20 cellular contexts compared by ENCODE assay signal in the genomic region with DNA sequence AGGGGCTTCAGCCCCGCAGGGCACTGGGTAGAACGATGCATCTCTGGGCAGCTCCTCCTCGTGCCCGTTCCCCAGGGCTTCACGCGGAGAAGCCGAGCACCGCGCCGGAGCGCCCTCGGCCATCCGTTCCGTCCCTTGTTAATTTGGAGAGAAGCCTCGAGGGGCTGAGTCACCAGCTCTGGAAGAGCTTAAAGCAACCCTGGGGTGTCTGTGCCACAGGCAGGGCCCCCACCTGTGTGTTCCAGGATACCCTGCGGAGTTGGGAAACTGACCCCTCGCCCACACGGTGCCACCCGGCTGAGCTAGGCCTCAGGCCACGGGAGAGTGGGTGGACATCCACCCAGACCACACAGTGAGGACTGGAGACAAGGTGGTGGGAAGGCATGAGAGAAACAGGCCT. TPM values are rescaled to one million over a fixed set of nuclear protein-coding genes. Genes with fewer than 3 reads are reported as not detected.
DNase-seq lines count a peak whose midpoint lies in the region; ATAC-seq, FAIRE-seq and TF ChIP-seq lines count a peak whose summit lies in the region.
"Had no signal": no experiment of that assay in that cellular context is flagged by ENCODE, and none has a peak within 500 bp of the region (broad histone marks: within the 10 kb centered on the region; RNA-seq: fewer than 3 reads in every experiment).

No MANE protein-coding gene starts in this region.

- H3K27me3 Mint-ChIP-seq in natural killer cell (ENCODE audit: low read depth in 2 of 2): no peaks in the 10 kb centered on the region
- no peaks in the 10 kb centered on the region for H3K27me3 Mint-ChIP-seq in natural killer cell treated with Interleukin-12 subunit alpha and Interleukin-12 subunit beta and Interleukin-15 and Interleukin-18, amount 100 ng/mL, for 72 hours
- no peaks in the 10 kb centered on the region for H3K27me3 Mint-ChIP-seq in activated T-helper 17 cell treated with anti-CD3 and anti-CD28 coated beads, Interleukin-2, amount 50 U/mL, for 72 hours
- H3K27me3 Mint-ChIP-seq: B cell; CD4-positive, alpha-beta T cell; IgD-negative memory B cell had no signal

- no peak for ATAC-seq in natural killer cell
- ATAC-seq in natural killer cell treated with Interleukin-12 subunit alpha and Interleukin-12 subunit beta and Interleukin-15 and Interleukin-18, amount 100 ng/mL, for 72 hours: no peak
- ATAC-seq in activated T-helper 17 cell treated with anti-CD3 and anti-CD28 coated beads, Interleukin-2, amount 50 U/mL, for 72 hours (replicated peaks): no peak
- no peak for ATAC-seq in GM18498 (IDR thresholded peaks at IDR 0.05; ENCODE audit: unreplicated experiment)
- ATAC-seq: GM23338, HCT116 had no signal

- no peaks in the 10 kb centered on the region for H3K36me3 Mint-ChIP-seq in natural killer cell
- H3K36me3 Mint-ChIP-seq in natural killer cell treated with Interleukin-12 subunit alpha and Interleukin-12 subunit beta and Interleukin-15 and Interleukin-18, amount 100 ng/mL, for 72 hours: no peaks in the 10 kb centered on the region
- peaks cover 73% of the 10 kb centered on the region for H3K36me3 Mint-ChIP-seq in activated T-helper 17 cell treated with anti-CD3 and anti-CD28 coated beads, Interleukin-2, amount 50 U/mL, for 72 hours (ENCODE audit: low read depth)

- intact Hi-C loops in natural killer cell (cut with micrococcal nuclease): no loop called here
- intact Hi-C loops in kidney (cut with DNase I): no loop called here

- no peak for DNase-seq in natural killer cell
- no peak for DNase-seq in natural killer cell treated with Interleukin-12 subunit alpha and Interleukin-12 subunit beta and Interleukin-15 and Interleukin-18, amount 100 ng/mL, for 72 hours (ENCODE audit: low spot score)
- DNase-seq in osteoblast (ENCODE audit: insufficient read length, low spot score, missing footprints): peak; percentile 42
- no peak for DNase-seq in NCI-H2081 (lab: John Stamatoyannopoulos, UW)
- DNase-seq in kidney: no peak
- DNase-seq: CD4-positive, alpha-beta T cell; DMS153; DMS79; GDM1; HFFc6 had no signal

- H3K27ac ChIP-seq in osteoblast (ENCODE audit: low read depth, low read length): no peak overlapping the region
- no peak overlapping the region for H3K27ac ChIP-seq in kidney (ENCODE audit: low read depth in 2 of 2, low read length in 2 of 2)
- H3K27ac ChIP-seq: C4-2B had no signal

- peaks cover 59% of the 10 kb centered on the region for H4K20me1 ChIP-seq in osteoblast (ENCODE audit: insufficient read depth, low read length)

- no peak overlapping the region for H3K9ac ChIP-seq in kidney (ENCODE audit: low read length in 2 of 2)

- H3K27ac Mint-ChIP-seq in natural killer cell: no peak overlapping the region
- H3K27ac Mint-ChIP-seq in natural killer cell treated with Interleukin-12 subunit alpha and Interleukin-12 subunit beta and Interleukin-15 and Interleukin-18, amount 100 ng/mL, for 72 hours: no peak overlapping the region
- peak overlapping the region; percentile 50 for H3K27ac Mint-ChIP-seq in activated T-helper 17 cell treated with anti-CD3 and anti-CD28 coated beads, Interleukin-2, amount 50 U/mL, for 72 hours
- H3K27ac Mint-ChIP-seq: B cell, GM23338, HFFc6 had no signal

- peak overlapping the region; percentile 37 for H3K4me3 Mint-ChIP-seq in natural killer cell
- H3K4me3 Mint-ChIP-seq in natural killer cell treated with Interleukin-12 subunit alpha and Interleukin-12 subunit beta and Interleukin-15 and Interleukin-18, amount 100 ng/mL, for 72 hours: no peak overlapping the region
- H3K4me3 Mint-ChIP-seq in activated T-helper 17 cell treated with anti-CD3 and anti-CD28 coated beads, Interleukin-2, amount 50 U/mL, for 72 hours: no peak overlapping the region
- H3K4me3 Mint-ChIP-seq: B cell; CD4-positive, alpha-beta T cell; GM23338; HFFc6 had no signal

- no peak overlapping the region for H3K4me2 ChIP-seq in osteoblast (ENCODE audit: insufficient read depth, low read length)
- H3K4me2 ChIP-seq: GM23338 had no signal

- no peaks in the 10 kb centered on the region for H3K9me3 Mint-ChIP-seq in natural killer cell
- no peaks in the 10 kb centered on the region for H3K9me3 Mint-ChIP-seq in natural killer cell treated with Interleukin-12 subunit alpha and Interleukin-12 subunit beta and Interleukin-15 and Interleukin-18, amount 100 ng/mL, for 72 hours
- no peaks in the 10 kb centered on the region for H3K9me3 Mint-ChIP-seq in activated T-helper 17 cell treated with anti-CD3 and anti-CD28 coated beads, Interleukin-2, amount 50 U/mL, for 72 hours
- H3K9me3 Mint-ChIP-seq: CD4-positive, alpha-beta T cell; GM23338; HFFc6; IgD-negative memory B cell had no signal

- no peaks in the 10 kb centered on the region for H3K9me3 ChIP-seq in osteoblast (ENCODE audit: low read depth, low read length)
- no peaks in the 10 kb centered on the region for H3K9me3 ChIP-seq in kidney (ENCODE audit: control insufficient read depth in 1 of 2, low read length in 2 of 2)

- peaks cover 22% of the 10 kb centered on the region for H3K36me3 ChIP-seq in osteoblast (ENCODE audit: insufficient read depth, low read length)
- peaks cover 26 to 46% of the 10 kb centered on the region in 2 donors for H3K36me3 ChIP-seq in kidney (ENCODE audit: control insufficient read depth in 1 of 2, insufficient read depth in 2 of 2, low read length in 2 of 2)

- no peak for TF ChIP-seq CTCF in natural killer cell (IDR thresholded peaks at IDR 0.05)
- no peak for TF ChIP-seq CTCF in osteoblast (IDR thresholded peaks at IDR 0.05; ENCODE audit: extremely low read depth, low read depth, low read length)
- no peak for TF ChIP-seq CTCF in kidney (IDR thresholded peaks at IDR 0.05; ENCODE audit: borderline replicate concordance, extremely low read depth, insufficient read depth)

- FAIRE-seq in kidney (lab: Jason Lieb, UNC): no peak
- FAIRE-seq: GM12892, H54, HTR-8/SVneo had no signal

- no peaks in the 10 kb centered on the region for H3K27me3 ChIP-seq in osteoblast (ENCODE audit: insufficient read depth, low read length)

- H3K4me3 ChIP-seq in osteoblast (ENCODE audit: insufficient read depth, low read length): no peak overlapping the region
- no peak overlapping the region for H3K4me3 ChIP-seq in kidney (ENCODE audit: low read length in 2 of 2)
- H3K4me3 ChIP-seq: GM23338 had no signal

- no peaks in the 10 kb centered on the region for H3K4me1 ChIP-seq in osteoblast (ENCODE audit: insufficient read depth, low read length)
- H3K4me1 ChIP-seq in kidney (ENCODE audit: control insufficient read depth in 1 of 2, insufficient read depth in 1 of 2, low read depth in 1 of 2, low read length in 2 of 2): peaks cover 0 to 8% of the 10 kb centered on the region in 2 donors

- H3K4me1 Mint-ChIP-seq in natural killer cell: peaks cover 51 to 56% of the 10 kb centered on the region in 2 donors
- H3K4me1 Mint-ChIP-seq in natural killer cell treated with Interleukin-12 subunit alpha and Interleukin-12 subunit beta and Interleukin-15 and Interleukin-18, amount 100 ng/mL, for 72 hours (ENCODE audit: low read depth in 2 of 2): peaks cover 15 to 54% of the 10 kb centered on the region in 2 donors
- peaks cover 19% of the 10 kb centered on the region for H3K4me1 Mint-ChIP-seq in activated T-helper 17 cell treated with anti-CD3 and anti-CD28 coated beads, Interleukin-2, amount 50 U/mL, for 72 hours

- no peak overlapping the region for H2AFZ ChIP-seq in osteoblast (ENCODE audit: low read length)
- H2AFZ ChIP-seq: GM23338 had no signal

- peaks cover 33% of the 10 kb centered on the region for H3K79me2 ChIP-seq in osteoblast (ENCODE audit: insufficient read depth, low read length)

RNA-seq across cellular contexts. Expression of gene AP2A2, which starts 47.1 kb away (rescaled TPM):
- total RNA-seq in natural killer cell (100 to 1,000 TPM in 1 of 3 donors, 10 to 100 TPM in 2; 57.2 to 120 (median 82.9) TPM), osteoblast (48.0 and 50.7 TPM in 2 replicates), kidney (144 TPM)
- 10 to 100 TPM; 51.6 to 75.1 TPM for total RNA-seq in natural killer cell treated with Interleukin-12 subunit alpha and Interleukin-12 subunit beta and Interleukin-15 and Interleukin-18, amount 100 ng/mL, for 72 hours
- total RNA-seq in activated T-helper 17 cell treated with anti-CD3 and anti-CD28 coated beads, Interleukin-2, amount 50 U/mL, for 72 hours: 10 to 100 TPM; 69.1 to 76.2 TPM
- 76.5 TPM for polyA plus RNA-seq in kidney (ENCODE audit: insufficient read depth, low read depth, low replicate concordance)
